In genomic region chr12:38544357-38545066, GRCh38 we compare ENCODE assay signal across 19 cellular contexts.
A peak's percentile ranks its signal among the peaks of the same experiment; 100 is the strongest.
DNase-seq lines count a peak whose midpoint lies in the region; ATAC-seq, FAIRE-seq and TF ChIP-seq lines count a peak whose summit lies in the region.
"Had no signal": no experiment of that assay in that cellular context is flagged by ENCODE, and none has a peak within 500 bp of the region (broad histone marks: within the 10 kb centered on the region; RNA-seq: fewer than 3 reads in every experiment).

No MANE protein-coding gene starts in this region.

- no peaks in the 10 kb centered on the region for H3K36me3 Mint-ChIP-seq in nephron progenitor cell (ENCODE audit: low read depth)
- H3K36me3 Mint-ChIP-seq: activated naive CD4-positive, alpha-beta T cell treated with anti-CD3 and anti-CD28 coated beads, Interleukin-2, amount 10 ng/mL, durations not matched to agents 7 days and 5 days had no signal

- H3K27me3 ChIP-seq in HUES64 (ENCODE audit: insufficient read depth, low read length) (no peaks in the 10 kb centered on the region), right cardiac atrium (ENCODE audit: control insufficient read depth, insufficient read depth) (no peaks in the 10 kb centered on the region)

- H3K9me3 Mint-ChIP-seq in nephron progenitor cell = peaks cover 2% of the 10 kb centered on the region

- ATAC-seq in HG02623 (IDR thresholded peaks at IDR 0.05; ENCODE audit: unreplicated experiment) (no peak), right cardiac atrium (no peak)

- H3K36me3 ChIP-seq in HUES64 (ENCODE audit: insufficient read depth, low read length) = no peaks in the 10 kb centered on the region

- intact Hi-C loops in right cardiac atrium (cut with DNase I) = no loop called here

- no peak for FAIRE-seq in D721Med (lab: Jason Lieb, UNC)
- FAIRE-seq: GM12891 had no signal

- no peak for DNase-seq in D721Med (ENCODE audit: insufficient read length, low spot score)
- DNase-seq in RPMI8226 = peak; percentile 52
- DNase-seq in nephron progenitor cell = peak; percentile 8
- no peak for DNase-seq in stimulated activated CD4-positive, alpha-beta T cell treated with anti-CD3 and anti-CD28 coated beads, Interleukin-4, amount 100 ng/mL, for 24 hours
- no peak for DNase-seq in NCI-H1930 (lab: John Stamatoyannopoulos, UW)
- no peak for DNase-seq in right cardiac atrium
- DNase-seq: activated CD4-positive, CD25-positive, alpha-beta regulatory T cell treated with anti-CD3 and anti-CD28 coated beads, Interleukin-2, amount 50 U/mL, for 72 hours; activated CD8-positive, alpha-beta memory T cell treated with anti-CD3 and anti-CD28 coated beads, Interleukin-2, amount 50 U/mL, for 48 hours; activated naive CD4-positive, alpha-beta T cell treated with anti-CD3 and anti-CD28 coated beads, Interleukin-2, amount 10 ng/mL, durations not matched to agents 7 days and 5 days; DMS79; foreskin melanocyte; islet precursor cell; midbrain; NCI-H2171; stimulated activated CD4-positive, alpha-beta T cell treated with anti-CD3 and anti-CD28 coated beads, Interleukin-15, amount 100 ng/mL, for 24 hours had no signal

- H3K4me1 ChIP-seq in HUES64 (ENCODE audit: insufficient read depth, low read length) = peaks cover 25% of the 10 kb centered on the region
- no peaks in the 10 kb centered on the region for H3K4me1 ChIP-seq in right cardiac atrium (ENCODE audit: control insufficient read depth, insufficient read depth, low read length)

- H3K9me3 ChIP-seq in HUES64 (ENCODE audit: insufficient read depth, low read depth, low read length) = no peaks in the 10 kb centered on the region
- H3K9me3 ChIP-seq in right cardiac atrium (ENCODE audit: control insufficient read depth, low read length) = no peaks in the 10 kb centered on the region

- TF ChIP-seq CTCF in D721Med (IDR thresholded peaks at IDR 0.05; ENCODE audit: insufficient read depth, missing control alignments) = peak; percentile 0
- TF ChIP-seq CTCF in nephron progenitor cell (IDR thresholded peaks at IDR 0.05) = peak; percentile 21

- H3K4me3 ChIP-seq in HUES64 (ENCODE audit: low read length) = no peak overlapping the region
- no peak overlapping the region for H3K4me3 ChIP-seq in right cardiac atrium (ENCODE audit: low read length)

- H3K27me3 Mint-ChIP-seq in nephron progenitor cell (ENCODE audit: low read depth, poor library complexity) = no peaks in the 10 kb centered on the region
- H3K27me3 Mint-ChIP-seq: activated naive CD4-positive, alpha-beta T cell treated with anti-CD3 and anti-CD28 coated beads, Interleukin-2, amount 10 ng/mL, durations not matched to agents 7 days and 5 days; B cell had no signal

- WGBS in HUES64 = 51% methylated on average over 5 of the region's 5 CpGs
- 54% methylated on average over 5 of the region's 5 CpGs for WGBS in right cardiac atrium

- peak overlapping the region; percentile 55; the same call in 1 of the 2 replicates for H3K27ac ChIP-seq in HUES64 (ENCODE audit: low read depth, low read length)
- H3K27ac ChIP-seq in right cardiac atrium (ENCODE audit: low read length) = no peak overlapping the region

- peaks cover 33% of the 10 kb centered on the region for H3K4me1 Mint-ChIP-seq in nephron progenitor cell
- H3K4me1 Mint-ChIP-seq: activated naive CD4-positive, alpha-beta T cell treated with anti-CD3 and anti-CD28 coated beads, Interleukin-2, amount 10 ng/mL, durations not matched to agents 7 days and 5 days; B cell had no signal

- no peak overlapping the region for H3K4me3 Mint-ChIP-seq in nephron progenitor cell
- H3K4me3 Mint-ChIP-seq: activated naive CD4-positive, alpha-beta T cell treated with anti-CD3 and anti-CD28 coated beads, Interleukin-2, amount 10 ng/mL, durations not matched to agents 7 days and 5 days; B cell had no signal

- H3K27ac Mint-ChIP-seq in nephron progenitor cell = peak overlapping the region; percentile 85
- H3K27ac Mint-ChIP-seq: activated naive CD4-positive, alpha-beta T cell treated with anti-CD3 and anti-CD28 coated beads, Interleukin-2, amount 10 ng/mL, durations not matched to agents 7 days and 5 days; B cell had no signal

- H3K9ac ChIP-seq in HUES64 (ENCODE audit: low read depth, low read length) = 0 out of 2 replicates have a peak overlapping the region, but pooled peaks have one; percentile 18

Comparison
In these comparisons a context has a peak if more than half of its experiments do, and no peak if none do; other contexts are left out.
1. DNase-seq: peak in RPMI8226 (single experiment) and nephron progenitor cell (single experiment); none in D721Med (single experiment), stimulated activated CD4-positive, alpha-beta T cell treated with anti-CD3 and anti-CD28 coated beads, Interleukin-4, amount 100 ng/mL, for 24 hours (single experiment), NCI-H1930 (0 of 2) and right cardiac atrium (0 of 3).